In genomic region chr17:48818361-48818841, GRCh38 we compare ENCODE assay signal across 1 cellular context.
TF ChIP-seq lines count a peak whose summit lies in the region.

No MANE protein-coding gene starts in this region.

TF ChIP-seq in GM23338, 12 proteins besides CTCF, POLR2A, EP300 and RAD21 (continued from another document):
- TF ChIP-seq REST (IDR thresholded peaks at IDR 0.05; ENCODE audit: unreplicated experiment) = no peak
- TF ChIP-seq CREB1 (CRISPR knock-in tag; IDR thresholded peaks at IDR 0.05; ENCODE audit: low read depth) = peak; percentile 16; the same call in 1 of the 2 replicates
- no peak for TF ChIP-seq ZNF331 (CRISPR knock-in tag; IDR thresholded peaks at IDR 0.05; ENCODE audit: low read depth)
- no peak for TF ChIP-seq POLR2AphosphoS5 (IDR thresholded peaks at IDR 0.05; ENCODE audit: low read depth)
- no peak for TF ChIP-seq JUNB (IDR thresholded peaks at IDR 0.05; ENCODE audit: unreplicated experiment)
- no peak for TF ChIP-seq EZH2 (IDR thresholded peaks at IDR 0.05; ENCODE audit: low read depth, unreplicated experiment)
- no peak for TF ChIP-seq ZNF114 (CRISPR knock-in tag; IDR thresholded peaks at IDR 0.05)
- TF ChIP-seq, protein P1, sequence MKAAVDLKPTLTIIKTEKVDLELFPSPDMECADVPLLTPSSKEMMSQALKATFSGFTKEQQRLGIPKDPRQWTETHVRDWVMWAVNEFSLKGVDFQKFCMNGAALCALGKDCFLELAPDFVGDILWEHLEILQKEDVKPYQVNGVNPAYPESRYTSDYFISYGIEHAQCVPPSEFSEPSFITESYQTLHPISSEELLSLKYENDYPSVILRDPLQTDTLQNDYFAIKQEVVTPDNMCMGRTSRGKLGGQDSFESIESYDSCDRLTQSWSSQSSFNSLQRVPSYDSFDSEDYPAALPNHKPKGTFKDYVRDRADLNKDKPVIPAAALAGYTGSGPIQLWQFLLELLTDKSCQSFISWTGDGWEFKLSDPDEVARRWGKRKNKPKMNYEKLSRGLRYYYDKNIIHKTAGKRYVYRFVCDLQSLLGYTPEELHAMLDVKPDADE (IDR thresholded peaks at IDR 0.05) = no peak
